Comparison of ENCODE assay signal across 19 cellular contexts in the genomic region with DNA sequence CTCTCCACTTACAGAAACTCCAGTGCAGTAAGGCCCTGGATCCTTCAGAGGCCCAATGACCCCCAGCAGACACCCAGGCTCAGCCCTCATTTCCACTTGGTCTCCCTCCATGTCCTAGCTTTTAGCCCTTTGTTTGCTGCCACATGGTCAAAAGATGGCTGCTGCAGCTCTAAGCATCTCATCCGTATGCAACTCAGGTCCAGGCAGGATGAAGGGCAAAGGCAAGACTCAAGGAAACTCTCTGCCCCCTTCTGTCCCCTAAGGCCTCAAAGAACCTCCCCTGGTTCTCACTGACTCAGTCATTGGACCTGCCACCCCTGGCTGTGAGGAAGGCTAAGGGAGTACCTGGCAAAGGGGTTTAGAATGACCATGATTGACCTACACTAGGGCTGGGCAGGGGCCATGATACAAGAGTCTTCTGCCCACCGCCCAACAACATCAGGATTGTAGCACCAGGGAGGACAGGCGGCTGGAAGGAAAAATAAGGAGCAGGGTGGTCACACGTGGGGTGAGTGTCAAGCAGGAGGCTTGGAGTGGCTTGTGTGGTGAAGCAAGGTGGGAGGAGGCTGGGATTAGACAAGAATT.
DNase-seq lines count a peak whose midpoint lies in the region; ATAC-seq and TF ChIP-seq lines count a peak whose summit lies in the region.
"Had no signal": no experiment of that assay in that cellular context is flagged by ENCODE, and none has a peak within 500 bp of the region (broad histone marks: within the 10 kb centered on the region; RNA-seq: fewer than 3 reads in every experiment).

No MANE protein-coding gene starts in this region.

- H3K4me3 Mint-ChIP-seq in stimulated activated naive CD8-positive, alpha-beta T cell treated with anti-CD3 and anti-CD28 coated beads, Interleukin-15, Interleukin-2, amounts not matched to agents 100 ng/mL and 50 ng/mL, for 24 hours: no peak overlapping the region
- no peak overlapping the region for H3K4me3 Mint-ChIP-seq in activated naive CD8-positive, alpha-beta T cell treated with anti-CD3 and anti-CD28 coated beads, Interleukin-2, amount 50 U/mL, for 24 hours
- H3K4me3 Mint-ChIP-seq: CD4-positive, CD25-positive, alpha-beta regulatory T cell had no signal

- H3K27ac ChIP-seq in osteoblast (ENCODE audit: low read depth, low read length) (no peak overlapping the region), vagina (peak overlapping the region; percentile 81)

- H3K79me2 ChIP-seq in osteoblast (ENCODE audit: insufficient read depth, low read length): no peaks in the 10 kb centered on the region

- H3K36me3 ChIP-seq in osteoblast (ENCODE audit: insufficient read depth, low read length) (no peaks in the 10 kb centered on the region), vagina (no peaks in the 10 kb centered on the region)
- H3K36me3 ChIP-seq: SJCRH30 had no signal

- peaks cover 27% of the 10 kb centered on the region for H3K4me1 Mint-ChIP-seq in stimulated activated naive CD8-positive, alpha-beta T cell treated with anti-CD3 and anti-CD28 coated beads, Interleukin-15, Interleukin-2, amounts not matched to agents 100 ng/mL and 50 ng/mL, for 24 hours (ENCODE audit: low read depth)
- H3K4me1 Mint-ChIP-seq in activated naive CD8-positive, alpha-beta T cell treated with anti-CD3 and anti-CD28 coated beads, Interleukin-2, amount 50 U/mL, for 24 hours: peaks cover 25% of the 10 kb centered on the region
- H3K4me1 Mint-ChIP-seq: CD4-positive, CD25-positive, alpha-beta regulatory T cell had no signal

- H3K27me3 ChIP-seq in osteoblast (ENCODE audit: insufficient read depth, low read length): peaks cover 8% of the 10 kb centered on the region
- no peaks in the 10 kb centered on the region for H3K27me3 ChIP-seq in vagina
- H3K27me3 ChIP-seq: SJCRH30 had no signal

- DNase-seq in stimulated activated naive CD8-positive, alpha-beta T cell treated with anti-CD3 and anti-CD28 coated beads, Interleukin-15, Interleukin-2, amounts not matched to agents 100 U/mL and 50 U/mL, for 24 hours: no peak
- no peak for DNase-seq in activated naive CD8-positive, alpha-beta T cell treated with anti-CD3 and anti-CD28 coated beads, Interleukin-2, amount 50 U/mL, for 24 hours
- peak; percentile 30 for DNase-seq in osteoblast (ENCODE audit: insufficient read length, low spot score, missing footprints)
- DNase-seq in vagina (ENCODE audit: extremely low spot score in 2 of 2): no peak
- DNase-seq in G401 (ENCODE audit: low spot score): no peak
- DNase-seq in NCI-H1105 (lab: John Stamatoyannopoulos, UW): no peak
- DNase-seq: ACHN; AML-193; CD4-positive, CD25-positive, alpha-beta regulatory T cell; NCI-H1930; NCI-H2171 treated with DMSO at 0.1 percent for 48 hours; NCI-H446 treated with DMSO at 0.1 percent for 48 hours; NK-92 treated with Interleukin-12 subunit alpha and Interleukin-12 subunit beta, amount 100 ng/mL, for 24 hours; OCI-M1; RPMI8226; SJCRH30 had no signal

- peak overlapping the region; percentile 88 for H3K27ac Mint-ChIP-seq in stimulated activated naive CD8-positive, alpha-beta T cell treated with anti-CD3 and anti-CD28 coated beads, Interleukin-15, Interleukin-2, amounts not matched to agents 100 ng/mL and 50 ng/mL, for 24 hours
- H3K27ac Mint-ChIP-seq in activated naive CD8-positive, alpha-beta T cell treated with anti-CD3 and anti-CD28 coated beads, Interleukin-2, amount 50 U/mL, for 24 hours: peak overlapping the region; percentile 88
- H3K27ac Mint-ChIP-seq: CD4-positive, CD25-positive, alpha-beta regulatory T cell had no signal

- H3K9me3 Mint-ChIP-seq in stimulated activated naive CD8-positive, alpha-beta T cell treated with anti-CD3 and anti-CD28 coated beads, Interleukin-15, Interleukin-2, amounts not matched to agents 100 ng/mL and 50 ng/mL, for 24 hours: no peaks in the 10 kb centered on the region
- H3K9me3 Mint-ChIP-seq in activated naive CD8-positive, alpha-beta T cell treated with anti-CD3 and anti-CD28 coated beads, Interleukin-2, amount 50 U/mL, for 24 hours: no peaks in the 10 kb centered on the region
- H3K9me3 Mint-ChIP-seq: CD4-positive, CD25-positive, alpha-beta regulatory T cell had no signal

- intact Hi-C loops in vagina (cut with DNase I): no loop called here

- H3K9me3 ChIP-seq in osteoblast (ENCODE audit: low read depth, low read length) (no peaks in the 10 kb centered on the region), vagina (no peaks in the 10 kb centered on the region)
- H3K9me3 ChIP-seq: Caco-2, SJCRH30 had no signal

- no peak overlapping the region for H3K4me2 ChIP-seq in osteoblast (ENCODE audit: insufficient read depth, low read length)

- no peaks in the 10 kb centered on the region for H3K27me3 Mint-ChIP-seq in stimulated activated naive CD8-positive, alpha-beta T cell treated with anti-CD3 and anti-CD28 coated beads, Interleukin-15, Interleukin-2, amounts not matched to agents 100 ng/mL and 50 ng/mL, for 24 hours
- peaks cover 3% of the 10 kb centered on the region for H3K27me3 Mint-ChIP-seq in activated naive CD8-positive, alpha-beta T cell treated with anti-CD3 and anti-CD28 coated beads, Interleukin-2, amount 50 U/mL, for 24 hours

- TF ChIP-seq CTCF in osteoblast (IDR thresholded peaks at IDR 0.05; ENCODE audit: extremely low read depth, low read depth, low read length): no peak
- no peak for TF ChIP-seq CTCF in vagina (IDR thresholded peaks at IDR 0.05)

- H3K36me3 Mint-ChIP-seq in stimulated activated naive CD8-positive, alpha-beta T cell treated with anti-CD3 and anti-CD28 coated beads, Interleukin-15, Interleukin-2, amounts not matched to agents 100 ng/mL and 50 ng/mL, for 24 hours (ENCODE audit: low read depth): no peaks in the 10 kb centered on the region
- no peaks in the 10 kb centered on the region for H3K36me3 Mint-ChIP-seq in activated naive CD8-positive, alpha-beta T cell treated with anti-CD3 and anti-CD28 coated beads, Interleukin-2, amount 50 U/mL, for 24 hours (ENCODE audit: low read depth)
- H3K36me3 Mint-ChIP-seq: CD4-positive, CD25-positive, alpha-beta regulatory T cell had no signal

- no peak overlapping the region for H2AFZ ChIP-seq in osteoblast (ENCODE audit: low read length)

- no peaks in the 10 kb centered on the region for H3K4me1 ChIP-seq in osteoblast (ENCODE audit: insufficient read depth, low read length)
- H3K4me1 ChIP-seq in vagina: peaks cover 22% of the 10 kb centered on the region
- H3K4me1 ChIP-seq: Caco-2 had no signal

- H3K4me3 ChIP-seq in osteoblast (ENCODE audit: insufficient read depth, low read length): no peak overlapping the region
- H3K4me3 ChIP-seq in vagina: no peak overlapping the region
- H3K4me3 ChIP-seq: SJCRH30 had no signal

- no peaks in the 10 kb centered on the region for H4K20me1 ChIP-seq in osteoblast (ENCODE audit: insufficient read depth, low read length)

- in situ Hi-C loops in G401 (cut with HindIII; ENCODE audit: low sequenced_read_pairs): no loop called here

- no peak for TF ChIP-seq POLR2A in vagina (IDR thresholded peaks at IDR 0.05)

- no peak for ATAC-seq in stimulated activated naive CD8-positive, alpha-beta T cell treated with anti-CD3 and anti-CD28 coated beads, Interleukin-15, Interleukin-2, amounts not matched to agents 100 U/mL and 50 U/mL, for 24 hours
- ATAC-seq in activated naive CD8-positive, alpha-beta T cell treated with anti-CD3 and anti-CD28 coated beads, Interleukin-2, amount 50 U/mL, for 24 hours: no peak
- ATAC-seq in HG02642 (IDR thresholded peaks at IDR 0.05; ENCODE audit: poor library complexity, unreplicated experiment): no peak
